In the genomic region with DNA sequence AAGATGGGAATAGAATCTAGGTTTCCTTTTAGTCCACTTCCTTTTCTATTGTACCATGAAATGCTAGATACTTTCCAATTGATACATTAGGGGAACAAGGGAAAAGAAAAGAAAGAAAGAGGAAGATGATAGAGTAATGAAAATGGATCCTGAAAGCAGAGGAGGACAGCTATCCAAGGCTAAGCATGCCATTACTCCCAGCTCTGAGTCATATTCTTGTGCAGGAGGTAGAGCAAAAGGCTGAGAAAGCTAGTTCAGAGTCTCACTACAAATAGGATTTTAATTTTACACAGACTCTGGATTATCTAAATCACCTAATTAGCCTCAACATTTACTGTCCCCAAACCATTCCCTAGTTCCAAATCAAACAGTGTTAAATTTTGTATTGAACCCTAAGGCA, we compare ENCODE assay signal across 19 cellular contexts.
"Had no signal": no experiment of that assay in that cellular context is flagged by ENCODE, and none has a peak within 500 bp of the region (broad histone marks: within the 10 kb centered on the region; RNA-seq: fewer than 3 reads in every experiment).

No MANE protein-coding gene starts in this region.

- H3K9me3 ChIP-seq: gastrocnemius medialis, heart right ventricle, mucosa of descending colon, neutrophil, thyroid gland had no signal

- H3K4me3 Mint-ChIP-seq: activated CD4-positive, alpha-beta memory T cell treated with anti-CD3 and anti-CD28 coated beads for 36 hours; activated CD4-positive, alpha-beta T cell treated with anti-CD3 and anti-CD28 coated beads for 36 hours; effector memory CD8-positive, alpha-beta T cell; natural killer cell; stimulated activated naive B cell treated with anti-CD40 and anti-IgM and Interleukin-4, amounts not matched to agents 10 μg/mL and 1 μg/mL and 100 μg/mL, for 72 hours had no signal

- H3K9me3 Mint-ChIP-seq: activated CD4-positive, alpha-beta memory T cell treated with anti-CD3 and anti-CD28 coated beads for 36 hours; activated naive CD4-positive, alpha-beta T cell treated with anti-CD3 and anti-CD28 coated beads, Interleukin-2, amount 50 U/mL, for 72 hours; effector memory CD8-positive, alpha-beta T cell; natural killer cell; stimulated activated naive B cell treated with anti-CD40 and anti-IgM and Interleukin-4, amounts not matched to agents 10 μg/mL and 1 μg/mL and 100 μg/mL, for 72 hours had no signal

- H3K4me1 Mint-ChIP-seq: stimulated activated naive B cell treated with anti-CD40 and anti-IgM and Interleukin-4, amounts not matched to agents 10 μg/mL and 1 μg/mL and 100 μg/mL, for 72 hours had no signal

- H3K36me3 Mint-ChIP-seq: activated CD4-positive, alpha-beta memory T cell treated with anti-CD3 and anti-CD28 coated beads for 36 hours; activated naive CD4-positive, alpha-beta T cell treated with anti-CD3 and anti-CD28 coated beads, Interleukin-2, amount 50 U/mL, for 72 hours; natural killer cell; stimulated activated naive B cell treated with anti-CD40 and anti-IgM and Interleukin-4, amounts not matched to agents 10 μg/mL and 1 μg/mL and 100 μg/mL, for 72 hours had no signal

- ATAC-seq: activated CD4-positive, alpha-beta T cell treated with anti-CD3 and anti-CD28 coated beads for 36 hours; activated naive CD4-positive, alpha-beta T cell treated with anti-CD3 and anti-CD28 coated beads, Interleukin-2, amount 50 U/mL, for 72 hours; effector memory CD8-positive, alpha-beta T cell; gastrocnemius medialis; heart right ventricle; left lobe of liver; mucosa of descending colon; natural killer cell; stimulated activated naive B cell treated with anti-CD40 and anti-IgM and Interleukin-4, amounts not matched to agents 10 μg/mL and 1 μg/mL and 100 μg/mL, for 72 hours had no signal

- H3K36me3 ChIP-seq: gastrocnemius medialis, neutrophil, thyroid gland had no signal

- H3K27ac Mint-ChIP-seq: activated CD4-positive, alpha-beta memory T cell treated with anti-CD3 and anti-CD28 coated beads for 36 hours; activated CD4-positive, alpha-beta T cell treated with anti-CD3 and anti-CD28 coated beads for 36 hours; activated naive CD4-positive, alpha-beta T cell treated with anti-CD3 and anti-CD28 coated beads, Interleukin-2, amount 50 U/mL, for 72 hours; effector memory CD8-positive, alpha-beta T cell; natural killer cell; stimulated activated naive B cell treated with anti-CD40 and anti-IgM and Interleukin-4, amounts not matched to agents 10 μg/mL and 1 μg/mL and 100 μg/mL, for 72 hours had no signal

- H3K27me3 Mint-ChIP-seq: activated CD4-positive, alpha-beta memory T cell treated with anti-CD3 and anti-CD28 coated beads for 36 hours had no signal

- H3K27ac ChIP-seq: gastrocnemius medialis, heart right ventricle, neutrophil, thyroid gland, VCaP had no signal

- H3K4me1 ChIP-seq: thyroid gland had no signal

- H3K4me3 ChIP-seq: gastrocnemius medialis, heart right ventricle, mucosa of descending colon, thyroid gland had no signal

- H3K27me3 ChIP-seq: gastrocnemius medialis, heart right ventricle, thyroid gland had no signal

- DNase-seq: activated CD4-positive, alpha-beta memory T cell treated with anti-CD3 and anti-CD28 coated beads for 36 hours; activated CD4-positive, alpha-beta T cell treated with anti-CD3 and anti-CD28 coated beads for 36 hours; activated effector memory CD4-positive, alpha-beta T cell treated with anti-CD3 and anti-CD28 coated beads, Interleukin-2, amount 50 U/mL, for 16 hours; activated T-cell treated with anti-CD3 and anti-CD28 coated beads, Interleukin-2, amount 50 U/mL, for 48 hours; amygdala; dermis blood vessel endothelial cell; effector memory CD8-positive, alpha-beta T cell; gastrocnemius medialis; heart right ventricle; islet precursor cell; mucosa of descending colon; natural killer cell; stimulated activated naive B cell treated with anti-CD40 and anti-IgM and Interleukin-4, amounts not matched to agents 10 μg/mL and 1 μg/mL and 100 μg/mL, for 72 hours; T1000; thyroid gland had no signal
